ENCODE assay signal across 17 cellular contexts in the genomic region with DNA sequence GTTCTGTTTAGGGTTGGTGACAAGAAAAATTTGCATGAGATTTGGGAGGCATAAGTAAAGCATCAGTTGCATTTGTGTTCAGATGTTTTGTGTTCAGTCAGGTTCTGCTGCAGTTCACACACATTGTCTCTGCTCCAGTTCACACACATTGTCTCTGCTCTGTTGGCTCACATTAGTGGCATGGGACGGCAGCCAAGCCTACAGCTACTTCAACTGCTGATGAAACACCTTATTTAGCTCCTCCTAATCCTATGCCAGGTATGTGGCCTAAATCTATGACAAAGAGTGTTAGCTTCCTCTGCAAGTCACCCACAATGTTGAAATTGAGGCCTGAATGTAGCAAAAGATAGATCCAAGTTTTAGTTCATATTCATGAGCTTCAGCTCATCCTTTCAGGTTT.
DNase-seq lines count a peak whose midpoint lies in the region; ATAC-seq and TF ChIP-seq lines count a peak whose summit lies in the region.
"Had no signal": no experiment of that assay in that cellular context is flagged by ENCODE, and none has a peak within 500 bp of the region (broad histone marks: within the 10 kb centered on the region; RNA-seq: fewer than 3 reads in every experiment).

No MANE protein-coding gene starts in this region.

- 25 to 33% methylated on average over 1 of the region's 1 CpG for WGBS in heart right ventricle, 2 donors

- no peaks in the 10 kb centered on the region for H3K79me2 ChIP-seq in PC-3 (ENCODE audit: low read length)
- H3K79me2 ChIP-seq: hepatocyte had no signal

- H3K4me1 Mint-ChIP-seq in activated T-cell treated with anti-CD3 and anti-CD28 coated beads, Interleukin-2, amount 50 U/mL, for 4 hours (ENCODE audit: low read depth): no peaks in the 10 kb centered on the region
- H3K4me1 Mint-ChIP-seq: mesothelial cell of epicardium; nephron progenitor cell; stimulated activated memory B cell treated with anti-CD40 and anti-IgM and Interleukin-4, amounts not matched to agents 10 μg/mL and 1 μg/mL and 100 μg/mL, for 72 hours had no signal

- H3K9ac ChIP-seq in PC-3 (ENCODE audit: low read length): no peak overlapping the region
- H3K9ac ChIP-seq: BLaER1 had no signal

- H3K36me3 ChIP-seq in PC-3 (ENCODE audit: low read depth, low read length) (no peaks in the 10 kb centered on the region), heart right ventricle (no peaks in the 10 kb centered on the region)
- H3K36me3 ChIP-seq: BLaER1 had no signal

- CTCF ChIA-PET in PC-3 (lab: Charles Lee): no interaction called here

- POLR2A ChIA-PET in PC-3 (lab: Charles Lee; ENCODE audit: unreplicated experiment): no interaction called here

- DNase-seq in NCI-H2107 treated with DMSO at 0.1 percent for 48 hours (lab: John Stamatoyannopoulos, UW; ENCODE audit: unreplicated experiment): peak; percentile 14
- DNase-seq in NCI-H2107 (lab: John Stamatoyannopoulos, UW): no peak
- DNase-seq in PC-3: peak; percentile 11
- peak; percentile 9 to 25 for DNase-seq in heart right ventricle
- DNase-seq in retina: peak; percentile 41
- DNase-seq in activated T-cell treated with anti-CD3 and anti-CD28 coated beads, Interleukin-2, amount 50 U/mL, for 4 hours: no peak
- DNase-seq: activated CD4-positive, alpha-beta T cell treated with anti-CD3 and anti-CD28 coated beads for 48 hours; activated CD8-positive, alpha-beta memory T cell treated with anti-CD3 and anti-CD28 coated beads, Interleukin-2, amount 50 U/mL, for 48 hours; amniotic stem cell; islet precursor cell; nephron progenitor cell had no signal

- H3K36me3 Mint-ChIP-seq in activated T-cell treated with anti-CD3 and anti-CD28 coated beads, Interleukin-2, amount 50 U/mL, for 4 hours (ENCODE audit: insufficient read depth): no peaks in the 10 kb centered on the region
- H3K36me3 Mint-ChIP-seq: mesothelial cell of epicardium; stimulated activated memory B cell treated with anti-CD40 and anti-IgM and Interleukin-4, amounts not matched to agents 10 μg/mL and 1 μg/mL and 100 μg/mL, for 72 hours had no signal

- H3K27ac ChIP-seq in PC-3 (ENCODE audit: low read length) (no peak overlapping the region), heart right ventricle (no peak overlapping the region)
- H3K27ac ChIP-seq: BLaER1, hepatocyte had no signal

- H4K20me1 ChIP-seq in PC-3 (ENCODE audit: low read length): no peaks in the 10 kb centered on the region
- H4K20me1 ChIP-seq: BLaER1 had no signal

- no peaks in the 10 kb centered on the region for H3K9me3 Mint-ChIP-seq in activated T-cell treated with anti-CD3 and anti-CD28 coated beads, Interleukin-2, amount 50 U/mL, for 4 hours

- TF ChIP-seq CTCF in PC-3 (conservative IDR thresholded peaks at IDR 0.05; ENCODE audit: low read depth, low read length): no peak
- TF ChIP-seq CTCF in heart right ventricle (IDR thresholded peaks at IDR 0.05): no peak

- H3K4me3 Mint-ChIP-seq in activated T-cell treated with anti-CD3 and anti-CD28 coated beads, Interleukin-2, amount 50 U/mL, for 4 hours: no peak overlapping the region
- H3K4me3 Mint-ChIP-seq: mesothelial cell of epicardium; nephron progenitor cell; stimulated activated memory B cell treated with anti-CD40 and anti-IgM and Interleukin-4, amounts not matched to agents 10 μg/mL and 1 μg/mL and 100 μg/mL, for 72 hours had no signal

- intact Hi-C loops in PC-3 (cut with micrococcal nuclease): loop anchor here (5.0 kb wide), 2 partner anchors 143 to 1107 kb away; no protein-coding TSS in a partner anchor
- intact Hi-C loops in heart right ventricle (cut with DNase I): loop anchor here in 6 of 10 donors (5.0 to 10.0 kb wide), 7 partner anchors 163 to 1107 kb away; a partner anchor contains a TSS

- H3F3A ChIP-seq in PC-3 (ENCODE audit: low read length, unreplicated experiment): no peaks in the 10 kb centered on the region

- no peak for ATAC-seq in PC-3
- peak in 4 of 8 donors; percentile 51 to 65 (median 61) for ATAC-seq in heart right ventricle
- ATAC-seq in activated T-cell treated with anti-CD3 and anti-CD28 coated beads, Interleukin-2, amount 50 U/mL, for 4 hours: no peak
- ATAC-seq in GM21619 (IDR thresholded peaks at IDR 0.05; ENCODE audit: unreplicated experiment): no peak
- ATAC-seq in HG03095 (IDR thresholded peaks at IDR 0.05; ENCODE audit: unreplicated experiment): no peak
- ATAC-seq: stimulated activated memory B cell treated with anti-CD40 and anti-IgM and Interleukin-4, amounts not matched to agents 10 μg/mL and 1 μg/mL and 100 μg/mL, for 72 hours had no signal

- no TSS peak for BruUV-seq in PC-3 (replicated peaks; lab: Mats Ljungman, UMichigan)

- no peaks in the 10 kb centered on the region for H3K27me3 Mint-ChIP-seq in activated T-cell treated with anti-CD3 and anti-CD28 coated beads, Interleukin-2, amount 50 U/mL, for 4 hours (ENCODE audit: low read depth)
- H3K27me3 Mint-ChIP-seq: stimulated activated memory B cell treated with anti-CD40 and anti-IgM and Interleukin-4, amounts not matched to agents 10 μg/mL and 1 μg/mL and 100 μg/mL, for 72 hours had no signal

- no peak overlapping the region for H3K4me2 ChIP-seq in PC-3 (ENCODE audit: low read length)
- H3K4me2 ChIP-seq: BLaER1, hepatocyte had no signal

- no peaks in the 10 kb centered on the region for H3K4me1 ChIP-seq in PC-3 (ENCODE audit: insufficient read depth, low read length)
- no peaks in the 10 kb centered on the region for H3K4me1 ChIP-seq in heart right ventricle
- H3K4me1 ChIP-seq: BLaER1 had no signal

- H3K4me3 ChIP-seq in PC-3 (ENCODE audit: low read length): no peak overlapping the region
- H3K4me3 ChIP-seq in heart right ventricle: no peak overlapping the region
- H3K4me3 ChIP-seq: BLaER1, hepatocyte had no signal

- no peak overlapping the region for H2AFZ ChIP-seq in PC-3 (ENCODE audit: low read length)
- H2AFZ ChIP-seq: hepatocyte had no signal

- H3K9me3 ChIP-seq in PC-3 (ENCODE audit: low read length) (no peaks in the 10 kb centered on the region), heart right ventricle (peaks cover 0 to 3% (median 0%) of the 10 kb centered on the region in 11 donors)
- H3K9me3 ChIP-seq: BLaER1 had no signal

- H3K27me3 ChIP-seq in PC-3 (ENCODE audit: low read length) (no peaks in the 10 kb centered on the region), heart right ventricle (no peaks in the 10 kb centered on the region)
- H3K27me3 ChIP-seq: BLaER1, hepatocyte had no signal

- H3K9me2 ChIP-seq in PC-3 (replicated peaks; ENCODE audit: low read length): no peaks in the 10 kb centered on the region

Comparison
In these comparisons a context has a peak if more than half of its experiments do, and no peak if none do; other contexts are left out.
1. DNase-seq: peak in NCI-H2107 treated with DMSO at 0.1 percent for 48 hours (single experiment), PC-3 (single experiment), heart right ventricle (2 of 2) and retina (single experiment); none in NCI-H2107 (single experiment) and activated T-cell treated with anti-CD3 and anti-CD28 coated beads, Interleukin-2, amount 50 U/mL, for 4 hours (single experiment).